8 cellular contexts compared by ENCODE assay signal in genomic region chr19:4369888-4370260, GRCh38.
DNase-seq lines count a peak whose midpoint lies in the region; ATAC-seq lines count a peak whose summit lies in the region.

No MANE protein-coding gene starts in this region.

- H3K36me3 Mint-ChIP-seq in T-helper 2 cell treated with Interferon-gamma antibody and Interleukin-4, amounts not matched to agents 5 μg/mL and 100 μg/mL, for 36 hours (ENCODE audit: low read depth) = peaks cover 14% of the 10 kb centered on the region

- peak; percentile 79 for DNase-seq in T-helper 2 cell treated with Interferon-gamma antibody and Interleukin-4, amounts not matched to agents 5 μg/mL and 100 μg/mL, for 36 hours (ENCODE audit: low spot score)
- DNase-seq in iPS-NIHi7 (ENCODE audit: extremely low spot score) (peak; percentile 55), RKO (ENCODE audit: low spot score) (no peak), NCI-H2227 treated with DMSO at 0.1 percent for 48 hours (lab: John Stamatoyannopoulos, UW) (no peak)
- DNase-seq in stimulated activated CD4-positive, alpha-beta T cell treated with anti-CD3 and anti-CD28 coated beads, Interleukin-15, amount 100 ng/mL, for 1 hour (ENCODE audit: low read depth in 1 of 2, low spot score in 1 of 2) = peak; percentile 53 to 65

- H3K9me3 Mint-ChIP-seq in T-helper 2 cell treated with Interferon-gamma antibody and Interleukin-4, amounts not matched to agents 5 μg/mL and 100 μg/mL, for 36 hours = no peaks in the 10 kb centered on the region

- peaks cover 33% of the 10 kb centered on the region for H3K4me1 Mint-ChIP-seq in T-helper 2 cell treated with Interferon-gamma antibody and Interleukin-4, amounts not matched to agents 5 μg/mL and 100 μg/mL, for 36 hours (ENCODE audit: low read depth)

- peak overlapping the region; percentile 85 for H3K4me3 Mint-ChIP-seq in T-helper 2 cell treated with Interferon-gamma antibody and Interleukin-4, amounts not matched to agents 5 μg/mL and 100 μg/mL, for 36 hours

- ATAC-seq in GM18517 (IDR thresholded peaks at IDR 0.05; ENCODE audit: unreplicated experiment) (peak; percentile 21), HG03097 (IDR thresholded peaks at IDR 0.05; ENCODE audit: low FRiP score, unreplicated experiment) (peak; percentile 32)

- H3K27me3 Mint-ChIP-seq in T-helper 2 cell treated with Interferon-gamma antibody and Interleukin-4, amounts not matched to agents 5 μg/mL and 100 μg/mL, for 36 hours (ENCODE audit: low read depth) = no peaks in the 10 kb centered on the region

- peak overlapping the region; percentile 17 for H3K27ac ChIP-seq in angular gyrus (ENCODE audit: low read depth, low read length)

- peak overlapping the region; percentile 95 for H3K27ac Mint-ChIP-seq in T-helper 2 cell treated with Interferon-gamma antibody and Interleukin-4, amounts not matched to agents 5 μg/mL and 100 μg/mL, for 36 hours

Comparison
In these comparisons a context has a peak if more than half of its experiments do, and no peak if none do; other contexts are left out.
1. DNase-seq: peak in T-helper 2 cell treated with Interferon-gamma antibody and Interleukin-4, amounts not matched to agents 5 μg/mL and 100 μg/mL, for 36 hours (single experiment), iPS-NIHi7 (single experiment) and stimulated activated CD4-positive, alpha-beta T cell treated with anti-CD3 and anti-CD28 coated beads, Interleukin-15, amount 100 ng/mL, for 1 hour (2 of 2); none in RKO (single experiment) and NCI-H2227 treated with DMSO at 0.1 percent for 48 hours (single experiment).